Comparison of ENCODE assay signal across 8 cellular contexts in genomic region chr6:157514659-157515496, GRCh38.
DNase-seq lines count a peak whose midpoint lies in the region; ATAC-seq and TF ChIP-seq lines count a peak whose summit lies in the region.

No MANE protein-coding gene starts in this region.

- H3K27ac ChIP-seq in adrenal gland (no peak overlapping the region), liver (ENCODE audit: low read depth in 1 of 2, low read length in 2 of 2) (no peak overlapping the region)

- no peak overlapping the region for H3K4me3 ChIP-seq in adrenal gland
- H3K4me3 ChIP-seq in liver (ENCODE audit: low read depth in 1 of 3, low read length in 3 of 3), result no peak overlapping the region

- H3K27me3 ChIP-seq in adrenal gland (no peaks in the 10 kb centered on the region), liver (ENCODE audit: control insufficient read depth in 4 of 4, insufficient read depth in 4 of 4, low read length in 3 of 4) (no peaks in the 10 kb centered on the region)

- TF ChIP-seq CTCF in adrenal gland (IDR thresholded peaks at IDR 0.05), result no peak
- TF ChIP-seq CTCF in liver (IDR thresholded peaks at IDR 0.05; ENCODE audit: low read depth, low read length, missing input control), result no peak

- peak; percentile 90 for DNase-seq in AML-193 (lab: John Stamatoyannopoulos, UW)
- DNase-seq in HT1080 (ENCODE audit: low read depth), result peak; percentile 84
- peak; percentile 43 to 85 (median 74) for DNase-seq in adrenal gland
- DNase-seq in SHP77 treated with DMSO at 0.1 percent for 48 hours (lab: John Stamatoyannopoulos, UW), result no peak
- no peak for DNase-seq in NCI-H774 (lab: John Stamatoyannopoulos, UW)
- DNase-seq in NCI-H2171 treated with DMSO at 0.1 percent for 48 hours (lab: John Stamatoyannopoulos, UW), result no peak

- no peak for TF ChIP-seq POLR2A in adrenal gland (IDR thresholded peaks at IDR 0.05)

- intact Hi-C loops in adrenal gland (cut with DNase I), result no loop called here

- no peak for TF ChIP-seq RAD21 in liver (IDR thresholded peaks at IDR 0.05)

- ATAC-seq in HG02840 (IDR thresholded peaks at IDR 0.05; ENCODE audit: low FRiP score, unreplicated experiment), result no peak

- H3K9me3 ChIP-seq in adrenal gland (replicated peaks in 1 of 3), result no peaks in the 10 kb centered on the region
- H3K9me3 ChIP-seq in liver (ENCODE audit: control insufficient read depth in 4 of 4, low read length in 3 of 4), result no peaks in the 10 kb centered on the region

- H3K36me3 ChIP-seq in adrenal gland (replicated peaks in 1 of 2), result no peaks in the 10 kb centered on the region
- H3K36me3 ChIP-seq in liver (ENCODE audit: control insufficient read depth in 4 of 4, insufficient read depth in 3 of 4, low read depth in 1 of 4, low read length in 3 of 4), result no peaks in the 10 kb centered on the region

- H3K4me1 ChIP-seq in adrenal gland (replicated peaks in 1 of 2) (no peaks in the 10 kb centered on the region), liver (ENCODE audit: control insufficient read depth in 4 of 4, insufficient read depth in 4 of 4, low read length in 3 of 4) (peaks cover 2 to 42% (median 11%) of the 10 kb centered on the region in 4 donors)

- 69 to 80% (median 71%) methylated on average over 17 to 19 of the region's 19 CpGs for WGBS in adrenal gland, 4 donors
- 81% methylated on average over 19 of the region's 19 CpGs for WGBS in liver

- H3K9ac ChIP-seq in liver (ENCODE audit: low read depth in 1 of 2, low read length in 2 of 2), result no peak overlapping the region

TF ChIP-seq in liver, 16 proteins besides CTCF, POLR2A, EP300 and RAD21:
- TF ChIP-seq HNF4A (conservative IDR thresholded peaks at IDR 0.05) (no peak), JUND (IDR thresholded peaks at IDR 0.05) (peak; percentile 62 to 80), SP1 (IDR thresholded peaks at IDR 0.05) (no peak), RXRA (IDR thresholded peaks at IDR 0.05) (peak in 1 of 2 donors; percentile 33)

Comparison
In these comparisons a context has a peak if more than half of its experiments do, and no peak if none do; other contexts are left out.
1. DNase-seq: peak in AML-193 (2 of 2), HT1080 (single experiment) and adrenal gland (7 of 7); none in SHP77 treated with DMSO at 0.1 percent for 48 hours (single experiment), NCI-H774 (single experiment) and NCI-H2171 treated with DMSO at 0.1 percent for 48 hours (single experiment).